12 cellular contexts compared by ENCODE assay signal in the genomic region with DNA sequence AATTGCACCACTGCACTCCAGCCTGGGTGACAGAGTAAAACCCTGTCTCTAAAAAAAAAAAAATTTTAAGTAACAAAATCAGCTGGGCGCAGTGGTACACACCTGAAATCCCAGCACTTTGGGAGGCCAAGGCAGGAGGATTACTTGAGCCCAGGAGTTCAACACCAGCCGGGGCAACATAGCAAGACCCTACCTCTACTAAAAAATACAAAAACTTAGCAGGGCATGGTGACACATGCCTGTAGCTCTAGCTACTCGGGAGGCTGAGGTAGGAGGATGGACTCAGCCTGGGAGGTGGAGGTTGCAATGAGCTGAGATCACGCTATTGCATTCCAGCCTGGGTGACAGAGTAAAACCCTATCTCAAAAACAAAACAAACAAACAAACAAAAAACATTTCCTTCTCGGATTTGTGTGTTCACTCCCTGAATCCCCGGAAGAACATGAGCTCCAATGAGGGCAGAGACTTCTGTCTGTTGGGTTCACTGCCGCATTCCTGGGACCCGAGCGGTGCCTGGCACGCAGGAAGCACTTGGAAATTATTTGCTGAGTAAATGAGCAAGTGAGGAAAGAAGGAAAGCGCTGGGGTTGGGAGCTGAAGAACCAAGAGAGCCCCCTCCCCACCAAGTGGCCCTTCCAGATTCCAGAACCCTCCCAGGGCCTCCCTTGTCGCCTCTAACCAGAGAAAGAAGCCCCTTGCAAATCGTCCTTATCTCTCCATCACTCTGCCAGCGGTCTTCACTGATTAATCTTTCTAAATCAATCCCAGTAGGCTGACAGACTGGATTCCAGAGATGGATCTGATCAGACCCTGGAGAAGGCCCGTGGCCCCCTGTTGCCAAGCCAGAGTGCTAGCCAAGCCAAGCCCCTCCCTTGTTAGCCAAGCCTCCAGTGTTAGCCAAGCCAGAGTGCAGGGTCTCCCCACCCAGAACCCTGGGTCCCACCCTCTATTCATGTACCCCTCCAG. TPM values are rescaled to one million over a fixed set of nuclear protein-coding genes. Genes with fewer than 3 reads are reported as not detected.
DNase-seq lines count a peak whose midpoint lies in the region; ATAC-seq, FAIRE-seq and TF ChIP-seq lines count a peak whose summit lies in the region.
"Had no signal": no experiment of that assay in that cellular context is flagged by ENCODE, and none has a peak within 500 bp of the region (broad histone marks: within the 10 kb centered on the region; RNA-seq: fewer than 3 reads in every experiment).

No MANE protein-coding gene starts in this region.

- peak overlapping the region; percentile 1 to 92 for H3K27ac ChIP-seq in small intestine (ENCODE audit: low read depth in 1 of 2, low read length in 1 of 2)

- peaks cover 17 to 29% of the 10 kb centered on the region in 2 donors for H3K4me1 Mint-ChIP-seq in stimulated activated naive B cell treated with anti-CD40 and anti-IgM and Interleukin-4, amounts not matched to agents 10 μg/mL and 1 μg/mL and 100 μg/mL, for 72 hours

- H3K9me3 ChIP-seq in small intestine (ENCODE audit: control insufficient read depth, low read depth), result no peaks in the 10 kb centered on the region

- no peak overlapping the region for H3K4me3 Mint-ChIP-seq in stimulated activated naive B cell treated with anti-CD40 and anti-IgM and Interleukin-4, amounts not matched to agents 10 μg/mL and 1 μg/mL and 100 μg/mL, for 72 hours

- peaks cover 49% of the 10 kb centered on the region for H3K27me3 ChIP-seq in H7 (ENCODE audit: control insufficient read depth, insufficient read depth, low read length)
- H3K27me3 ChIP-seq in small intestine (ENCODE audit: control insufficient read depth in 2 of 2, insufficient read depth in 2 of 2, low read length in 2 of 2), result no peaks in the 10 kb centered on the region

- FAIRE-seq in small intestine (lab: Jason Lieb, UNC), result no peak
- no peak for FAIRE-seq in D721Med (lab: Jason Lieb, UNC)

- H3K36me3 Mint-ChIP-seq in stimulated activated naive B cell treated with anti-CD40 and anti-IgM and Interleukin-4, amounts not matched to agents 10 μg/mL and 1 μg/mL and 100 μg/mL, for 72 hours, result no peaks in the 10 kb centered on the region

- peak; percentile 34 for DNase-seq in H7
- peak; percentile 92 for DNase-seq in amniotic epithelial cell (ENCODE audit: low read depth)
- peak; percentile 60 for DNase-seq in kidney glomerular epithelial cell (lab: John Stamatoyannopoulos, UW)
- no peak for DNase-seq in small intestine
- DNase-seq in NCI-H69 (lab: John Stamatoyannopoulos, UW), result no peak
- DNase-seq in D721Med (ENCODE audit: insufficient read length, low spot score), result no peak
- no peak for DNase-seq in COR-L47 (lab: John Stamatoyannopoulos, UW)
- DNase-seq in stimulated activated naive B cell treated with anti-CD40 and anti-IgM and Interleukin-4, amounts not matched to agents 10 μg/mL and 1 μg/mL and 100 μg/mL, for 72 hours, result no peak
- DNase-seq: activated CD8-positive, alpha-beta memory T cell treated with anti-CD3 and anti-CD28 coated beads, Interleukin-2, amount 50 U/mL, for 48 hours; H9; Karpas-422; RPMI8226 had no signal

- TF ChIP-seq CTCF in D721Med (IDR thresholded peaks at IDR 0.05; ENCODE audit: insufficient read depth, missing control alignments), result no peak

- peaks cover 49 to 76% of the 10 kb centered on the region in 2 donors for H3K27me3 Mint-ChIP-seq in stimulated activated naive B cell treated with anti-CD40 and anti-IgM and Interleukin-4, amounts not matched to agents 10 μg/mL and 1 μg/mL and 100 μg/mL, for 72 hours

- H3K4me1 ChIP-seq in small intestine (ENCODE audit: control insufficient read depth in 2 of 2, insufficient read depth in 1 of 2, low read depth in 1 of 2, low read length in 1 of 2), result peaks cover 0 to 3% of the 10 kb centered on the region in 2 donors

- H3K4me3 ChIP-seq in H7 (ENCODE audit: insufficient read depth, low read depth, low read length) (no peak overlapping the region), small intestine (ENCODE audit: low read depth in 1 of 2, low read length in 2 of 2) (no peak overlapping the region)

- no peaks in the 10 kb centered on the region for H3K36me3 ChIP-seq in H7 (replicated peaks; ENCODE audit: control insufficient read depth, insufficient read depth, low read length)
- no peaks in the 10 kb centered on the region for H3K36me3 ChIP-seq in small intestine (ENCODE audit: control insufficient read depth in 2 of 2, insufficient read depth in 2 of 2, low read length in 2 of 2)

- 45 to 59% (median 57%) methylated on average over 15 of the region's 15 CpGs for WGBS in small intestine, 3 donors

- no peak for ATAC-seq in stimulated activated naive B cell treated with anti-CD40 and anti-IgM and Interleukin-4, amounts not matched to agents 10 μg/mL and 1 μg/mL and 100 μg/mL, for 72 hours (replicated peaks)

- H3K27ac Mint-ChIP-seq in stimulated activated naive B cell treated with anti-CD40 and anti-IgM and Interleukin-4, amounts not matched to agents 10 μg/mL and 1 μg/mL and 100 μg/mL, for 72 hours, result no peak overlapping the region
- H3K27ac Mint-ChIP-seq: H9 had no signal

- no peaks in the 10 kb centered on the region for H3K9me3 Mint-ChIP-seq in stimulated activated naive B cell treated with anti-CD40 and anti-IgM and Interleukin-4, amounts not matched to agents 10 μg/mL and 1 μg/mL and 100 μg/mL, for 72 hours
- H3K9me3 Mint-ChIP-seq: H9 had no signal

RNA-seq across cellular contexts. Expression of a gene that starts 6.2 kb away (rescaled TPM):
- 44.3 and 61.9 TPM in 2 replicates for total RNA-seq in H7 (2014; rRNA removed; shearing (Covaris generic))
- 10 to 100 TPM in 2 of 3 donors, 1 to 10 TPM in 1; 5.4 to 43.0 (median 15.4) TPM for polyA plus RNA-seq in small intestine

Comparison
In these comparisons a context has a peak if more than half of its experiments do, and no peak if none do; other contexts are left out.
1. DNase-seq: peak in H7 (single experiment), amniotic epithelial cell (single experiment) and kidney glomerular epithelial cell (single experiment); none in small intestine (single experiment), NCI-H69 (single experiment), D721Med (single experiment), COR-L47 (single experiment) and stimulated activated naive B cell treated with anti-CD40 and anti-IgM and Interleukin-4, amounts not matched to agents 10 μg/mL and 1 μg/mL and 100 μg/mL, for 72 hours (single experiment).